Comparison of ENCODE assay signal across 1 cellular context in the genomic region with DNA sequence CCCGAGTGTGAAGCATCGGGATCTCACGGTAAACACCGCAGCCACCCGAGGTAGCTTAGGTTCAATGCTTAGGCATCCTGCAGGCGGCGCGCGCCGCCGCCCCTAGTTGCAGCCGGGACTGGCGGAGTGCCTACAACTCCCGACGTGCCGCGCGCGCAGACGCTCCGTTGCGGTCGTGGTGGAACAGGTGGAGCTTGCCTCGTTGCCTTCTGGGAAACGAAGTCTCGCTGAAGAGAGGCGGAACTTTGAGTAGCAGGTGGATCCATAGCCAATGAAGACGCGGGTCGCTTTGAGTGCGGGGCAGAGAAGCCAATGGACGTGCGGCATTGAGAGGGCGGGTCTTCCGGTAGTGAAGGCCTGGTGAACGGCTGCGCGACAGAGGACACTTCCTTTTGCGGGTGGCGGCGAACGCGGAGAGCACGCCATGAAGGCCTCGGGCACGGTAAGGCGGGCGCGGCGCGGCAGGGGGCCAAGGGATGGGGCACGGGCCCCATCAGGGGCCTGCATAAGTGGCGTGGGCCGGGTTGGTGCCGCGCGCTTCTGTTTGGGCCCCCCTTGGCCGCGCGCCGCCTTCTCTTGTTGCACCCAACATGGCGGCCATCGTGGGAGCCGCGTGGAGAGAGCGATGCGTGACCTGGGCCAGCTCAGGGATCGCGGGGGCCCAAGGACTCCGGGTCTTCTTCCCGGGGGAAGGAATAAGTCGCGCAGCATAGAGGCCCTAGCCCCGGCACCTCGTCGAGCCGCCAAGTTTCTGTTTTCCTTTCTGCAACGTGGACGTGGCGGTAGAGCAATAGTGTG.
TF ChIP-seq lines count a peak whose summit lies in the region.

A gene (plus strand): TSS at position 378 of the 798 bp plus-strand sequence. CDS start 47 bp downstream, at position 425.

TF ChIP-seq in HepG2, 621 proteins besides CTCF, POLR2A, EP300 and RAD21 (continued from another document and continues in another):
- TF ChIP-seq, protein P1, sequence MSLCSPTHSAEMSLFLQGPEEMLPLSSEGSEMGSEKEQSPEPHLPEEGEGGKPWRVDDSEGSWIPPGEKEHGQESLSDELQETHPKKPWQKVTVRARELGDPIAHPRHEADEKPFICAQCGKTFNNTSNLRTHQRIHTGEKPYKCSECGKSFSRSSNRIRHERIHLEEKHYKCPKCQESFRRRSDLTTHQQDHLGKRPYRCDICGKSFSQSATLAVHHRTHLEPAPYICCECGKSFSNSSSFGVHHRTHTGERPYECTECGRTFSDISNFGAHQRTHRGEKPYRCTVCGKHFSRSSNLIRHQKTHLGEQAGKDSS (CRISPR knock-in tag; IDR thresholded peaks at IDR 0.05; ENCODE audit: borderline replicate concordance, low read depth), result peak; percentile 21; the same call in 1 of the 2 replicates
- TF ChIP-seq STAG1 (CRISPR knock-in tag; IDR thresholded peaks at IDR 0.05), result peak; percentile 54
- no peak for TF ChIP-seq EHMT2 (IDR thresholded peaks at IDR 0.05; ENCODE audit: borderline replicate concordance, low read depth, low read length)
- TF ChIP-seq, protein P2, sequence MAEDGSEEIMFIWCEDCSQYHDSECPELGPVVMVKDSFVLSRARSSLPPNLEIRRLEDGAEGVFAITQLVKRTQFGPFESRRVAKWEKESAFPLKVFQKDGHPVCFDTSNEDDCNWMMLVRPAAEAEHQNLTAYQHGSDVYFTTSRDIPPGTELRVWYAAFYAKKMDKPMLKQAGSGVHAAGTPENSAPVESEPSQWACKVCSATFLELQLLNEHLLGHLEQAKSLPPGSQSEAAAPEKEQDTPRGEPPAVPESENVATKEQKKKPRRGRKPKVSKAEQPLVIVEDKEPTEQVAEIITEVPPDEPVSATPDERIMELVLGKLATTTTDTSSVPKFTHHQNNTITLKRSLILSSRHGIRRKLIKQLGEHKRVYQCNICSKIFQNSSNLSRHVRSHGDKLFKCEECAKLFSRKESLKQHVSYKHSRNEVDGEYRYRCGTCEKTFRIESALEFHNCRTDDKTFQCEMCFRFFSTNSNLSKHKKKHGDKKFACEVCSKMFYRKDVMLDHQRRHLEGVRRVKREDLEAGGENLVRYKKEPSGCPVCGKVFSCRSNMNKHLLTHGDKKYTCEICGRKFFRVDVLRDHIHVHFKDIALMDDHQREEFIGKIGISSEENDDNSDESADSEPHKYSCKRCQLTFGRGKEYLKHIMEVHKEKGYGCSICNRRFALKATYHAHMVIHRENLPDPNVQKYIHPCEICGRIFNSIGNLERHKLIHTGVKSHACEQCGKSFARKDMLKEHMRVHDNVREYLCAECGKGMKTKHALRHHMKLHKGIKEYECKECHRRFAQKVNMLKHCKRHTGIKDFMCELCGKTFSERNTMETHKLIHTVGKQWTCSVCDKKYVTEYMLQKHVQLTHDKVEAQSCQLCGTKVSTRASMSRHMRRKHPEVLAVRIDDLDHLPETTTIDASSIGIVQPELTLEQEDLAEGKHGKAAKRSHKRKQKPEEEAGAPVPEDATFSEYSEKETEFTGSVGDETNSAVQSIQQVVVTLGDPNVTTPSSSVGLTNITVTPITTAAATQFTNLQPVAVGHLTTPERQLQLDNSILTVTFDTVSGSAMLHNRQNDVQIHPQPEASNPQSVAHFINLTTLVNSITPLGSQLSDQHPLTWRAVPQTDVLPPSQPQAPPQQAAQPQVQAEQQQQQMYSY (CRISPR knock-in tag; IDR thresholded peaks at IDR 0.05), result no peak
- TF ChIP-seq FLYWCH1 (CRISPR knock-in tag; IDR thresholded peaks at IDR 0.05), result no peak
- TF ChIP-seq ZNF788 (CRISPR knock-in tag; IDR thresholded peaks at IDR 0.05; ENCODE audit: borderline replicate concordance), result peak; percentile 45; the same call in 1 of the 2 replicates
- peak; percentile 44; the same call in 1 of the 2 replicates for TF ChIP-seq REPIN1 (CRISPR knock-in tag; IDR thresholded peaks at IDR 0.05; ENCODE audit: borderline replicate concordance, low read depth)
- peak; percentile 91 for TF ChIP-seq GABPA (IDR thresholded peaks at IDR 0.05; ENCODE audit: low read depth, low read length)
- peak; percentile 96 for TF ChIP-seq GABPA (CRISPR knock-in tag; IDR thresholded peaks at IDR 0.05; ENCODE audit: low read depth)
- TF ChIP-seq ZBTB42 (CRISPR knock-in tag; IDR thresholded peaks at IDR 0.05), result no peak
- TF ChIP-seq PLRG1 (conservative IDR thresholded peaks at IDR 0.05), result no peak
- TF ChIP-seq, protein P3, sequence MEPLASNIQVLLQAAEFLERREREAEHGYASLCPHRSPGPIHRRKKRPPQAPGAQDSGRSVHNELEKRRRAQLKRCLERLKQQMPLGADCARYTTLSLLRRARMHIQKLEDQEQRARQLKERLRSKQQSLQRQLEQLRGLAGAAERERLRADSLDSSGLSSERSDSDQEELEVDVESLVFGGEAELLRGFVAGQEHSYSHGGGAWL (CRISPR knock-in tag; IDR thresholded peaks at IDR 0.05), result peak; percentile 58; the same call in 1 of the 2 replicates
- no peak for TF ChIP-seq HNRNPK (IDR thresholded peaks at IDR 0.05; ENCODE audit: low read depth, low read length, poor library complexity, severe bottlenecking)
- TF ChIP-seq TBL1XR1 (IDR thresholded peaks at IDR 0.05; ENCODE audit: borderline replicate concordance, low read length, partially characterized antibody), result peak; percentile 29
- TF ChIP-seq, protein P4, sequence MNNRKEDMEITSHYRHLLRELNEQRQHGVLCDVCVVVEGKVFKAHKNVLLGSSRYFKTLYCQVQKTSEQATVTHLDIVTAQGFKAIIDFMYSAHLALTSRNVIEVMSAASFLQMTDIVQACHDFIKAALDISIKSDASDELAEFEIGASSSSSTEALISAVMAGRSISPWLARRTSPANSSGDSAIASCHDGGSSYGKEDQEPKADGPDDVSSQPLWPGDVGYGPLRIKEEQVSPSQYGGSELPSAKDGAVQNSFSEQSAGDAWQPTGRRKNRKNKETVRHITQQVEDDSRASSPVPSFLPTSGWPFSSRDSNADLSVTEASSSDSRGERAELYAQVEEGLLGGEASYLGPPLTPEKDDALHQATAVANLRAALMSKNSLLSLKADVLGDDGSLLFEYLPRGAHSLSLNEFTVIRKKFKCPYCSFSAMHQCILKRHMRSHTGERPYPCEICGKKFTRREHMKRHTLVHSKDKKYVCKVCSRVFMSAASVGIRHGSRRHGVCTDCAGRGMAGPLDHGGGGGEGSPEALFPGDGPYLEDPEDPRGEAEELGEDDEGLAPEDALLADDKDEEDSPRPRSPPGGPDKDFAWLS (CRISPR knock-in tag; IDR thresholded peaks at IDR 0.05; ENCODE audit: borderline replicate concordance), result no peak
- TF ChIP-seq ZNF550 (CRISPR knock-in tag; IDR thresholded peaks at IDR 0.05; ENCODE audit: borderline replicate concordance), result no peak
- TF ChIP-seq ZEB1 (IDR thresholded peaks at IDR 0.05; ENCODE audit: insufficient replicate concordance, low read depth), result no peak
- TF ChIP-seq ZBTB3 (CRISPR knock-in tag; IDR thresholded peaks at IDR 0.05; ENCODE audit: borderline replicate concordance, low read depth), result no peak
- TF ChIP-seq, protein P5, sequence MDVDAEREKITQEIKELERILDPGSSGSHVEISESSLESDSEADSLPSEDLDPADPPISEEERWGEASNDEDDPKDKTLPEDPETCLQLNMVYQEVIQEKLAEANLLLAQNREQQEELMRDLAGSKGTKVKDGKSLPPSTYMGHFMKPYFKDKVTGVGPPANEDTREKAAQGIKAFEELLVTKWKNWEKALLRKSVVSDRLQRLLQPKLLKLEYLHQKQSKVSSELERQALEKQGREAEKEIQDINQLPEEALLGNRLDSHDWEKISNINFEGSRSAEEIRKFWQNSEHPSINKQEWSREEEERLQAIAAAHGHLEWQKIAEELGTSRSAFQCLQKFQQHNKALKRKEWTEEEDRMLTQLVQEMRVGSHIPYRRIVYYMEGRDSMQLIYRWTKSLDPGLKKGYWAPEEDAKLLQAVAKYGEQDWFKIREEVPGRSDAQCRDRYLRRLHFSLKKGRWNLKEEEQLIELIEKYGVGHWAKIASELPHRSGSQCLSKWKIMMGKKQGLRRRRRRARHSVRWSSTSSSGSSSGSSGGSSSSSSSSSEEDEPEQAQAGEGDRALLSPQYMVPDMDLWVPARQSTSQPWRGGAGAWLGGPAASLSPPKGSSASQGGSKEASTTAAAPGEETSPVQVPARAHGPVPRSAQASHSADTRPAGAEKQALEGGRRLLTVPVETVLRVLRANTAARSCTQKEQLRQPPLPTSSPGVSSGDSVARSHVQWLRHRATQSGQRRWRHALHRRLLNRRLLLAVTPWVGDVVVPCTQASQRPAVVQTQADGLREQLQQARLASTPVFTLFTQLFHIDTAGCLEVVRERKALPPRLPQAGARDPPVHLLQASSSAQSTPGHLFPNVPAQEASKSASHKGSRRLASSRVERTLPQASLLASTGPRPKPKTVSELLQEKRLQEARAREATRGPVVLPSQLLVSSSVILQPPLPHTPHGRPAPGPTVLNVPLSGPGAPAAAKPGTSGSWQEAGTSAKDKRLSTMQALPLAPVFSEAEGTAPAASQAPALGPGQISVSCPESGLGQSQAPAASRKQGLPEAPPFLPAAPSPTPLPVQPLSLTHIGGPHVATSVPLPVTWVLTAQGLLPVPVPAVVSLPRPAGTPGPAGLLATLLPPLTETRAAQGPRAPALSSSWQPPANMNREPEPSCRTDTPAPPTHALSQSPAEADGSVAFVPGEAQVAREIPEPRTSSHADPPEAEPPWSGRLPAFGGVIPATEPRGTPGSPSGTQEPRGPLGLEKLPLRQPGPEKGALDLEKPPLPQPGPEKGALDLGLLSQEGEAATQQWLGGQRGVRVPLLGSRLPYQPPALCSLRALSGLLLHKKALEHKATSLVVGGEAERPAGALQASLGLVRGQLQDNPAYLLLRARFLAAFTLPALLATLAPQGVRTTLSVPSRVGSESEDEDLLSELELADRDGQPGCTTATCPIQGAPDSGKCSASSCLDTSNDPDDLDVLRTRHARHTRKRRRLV (CRISPR knock-in tag; IDR thresholded peaks at IDR 0.05), result no peak; the same call in 1 of the 2 replicates
- no peak for TF ChIP-seq ZNF546 (CRISPR knock-in tag; conservative IDR thresholded peaks at IDR 0.05)
- TF ChIP-seq ZNF121 (CRISPR knock-in tag; IDR thresholded peaks at IDR 0.05), result no peak
- TF ChIP-seq ZNF652 (CRISPR knock-in tag; IDR thresholded peaks at IDR 0.05; ENCODE audit: borderline replicate concordance, low read depth), result no peak
- TF ChIP-seq, protein P6, sequence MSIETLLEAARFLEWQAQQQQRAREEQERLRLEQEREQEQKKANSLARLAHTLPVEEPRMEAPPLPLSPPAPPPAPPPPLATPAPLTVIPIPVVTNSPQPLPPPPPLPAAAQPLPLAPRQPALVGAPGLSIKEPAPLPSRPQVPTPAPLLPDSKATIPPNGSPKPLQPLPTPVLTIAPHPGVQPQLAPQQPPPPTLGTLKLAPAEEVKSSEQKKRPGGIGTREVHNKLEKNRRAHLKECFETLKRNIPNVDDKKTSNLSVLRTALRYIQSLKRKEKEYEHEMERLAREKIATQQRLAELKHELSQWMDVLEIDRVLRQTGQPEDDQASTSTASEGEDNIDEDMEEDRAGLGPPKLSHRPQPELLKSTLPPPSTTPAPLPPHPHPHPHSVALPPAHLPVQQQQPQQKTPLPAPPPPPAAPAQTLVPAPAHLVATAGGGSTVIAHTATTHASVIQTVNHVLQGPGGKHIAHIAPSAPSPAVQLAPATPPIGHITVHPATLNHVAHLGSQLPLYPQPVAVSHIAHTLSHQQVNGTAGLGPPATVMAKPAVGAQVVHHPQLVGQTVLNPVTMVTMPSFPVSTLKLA (IDR thresholded peaks at IDR 0.05), result peak; percentile 52; the same call in 1 of the 2 replicates
- no peak for TF ChIP-seq CENPX (CRISPR knock-in tag; IDR thresholded peaks at IDR 0.05)
- peak; percentile 93 for TF ChIP-seq POLR2AphosphoS5 (IDR thresholded peaks at IDR 0.05; ENCODE audit: low read depth, low read length)
- TF ChIP-seq, protein P7, sequence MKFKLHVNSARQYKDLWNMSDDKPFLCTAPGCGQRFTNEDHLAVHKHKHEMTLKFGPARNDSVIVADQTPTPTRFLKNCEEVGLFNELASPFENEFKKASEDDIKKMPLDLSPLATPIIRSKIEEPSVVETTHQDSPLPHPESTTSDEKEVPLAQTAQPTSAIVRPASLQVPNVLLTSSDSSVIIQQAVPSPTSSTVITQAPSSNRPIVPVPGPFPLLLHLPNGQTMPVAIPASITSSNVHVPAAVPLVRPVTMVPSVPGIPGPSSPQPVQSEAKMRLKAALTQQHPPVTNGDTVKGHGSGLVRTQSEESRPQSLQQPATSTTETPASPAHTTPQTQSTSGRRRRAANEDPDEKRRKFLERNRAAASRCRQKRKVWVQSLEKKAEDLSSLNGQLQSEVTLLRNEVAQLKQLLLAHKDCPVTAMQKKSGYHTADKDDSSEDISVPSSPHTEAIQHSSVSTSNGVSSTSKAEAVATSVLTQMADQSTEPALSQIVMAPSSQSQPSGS (CRISPR knock-in tag; IDR thresholded peaks at IDR 0.05), result peak; percentile 53; the same call in 1 of the 2 replicates
- TF ChIP-seq ZKSCAN1 (IDR thresholded peaks at IDR 0.05; ENCODE audit: low read length), result no peak; the same call in 1 of the 2 replicates
- TF ChIP-seq ZNF510 (CRISPR knock-in tag; IDR thresholded peaks at IDR 0.05; ENCODE audit: low read depth), result no peak
- 0 out of 2 replicates have a peak, but pooled peaks have one; percentile 19 for TF ChIP-seq NCOA2 (CRISPR knock-in tag; IDR thresholded peaks at IDR 0.05)
- TF ChIP-seq MAFK (conservative IDR thresholded peaks at IDR 0.05 in 1 of 2, IDR thresholded peaks at IDR 0.05 in 1 of 2; ENCODE audit: low read length in 2 of 2), result peak in 1 of 2 experiments; percentile 6; a peak in 1 of 4 replicates
- peak; percentile 56; the same call in 1 of the 2 replicates for TF ChIP-seq ZNF232 (CRISPR knock-in tag; IDR thresholded peaks at IDR 0.05; ENCODE audit: borderline replicate concordance)
- TF ChIP-seq, protein P8, sequence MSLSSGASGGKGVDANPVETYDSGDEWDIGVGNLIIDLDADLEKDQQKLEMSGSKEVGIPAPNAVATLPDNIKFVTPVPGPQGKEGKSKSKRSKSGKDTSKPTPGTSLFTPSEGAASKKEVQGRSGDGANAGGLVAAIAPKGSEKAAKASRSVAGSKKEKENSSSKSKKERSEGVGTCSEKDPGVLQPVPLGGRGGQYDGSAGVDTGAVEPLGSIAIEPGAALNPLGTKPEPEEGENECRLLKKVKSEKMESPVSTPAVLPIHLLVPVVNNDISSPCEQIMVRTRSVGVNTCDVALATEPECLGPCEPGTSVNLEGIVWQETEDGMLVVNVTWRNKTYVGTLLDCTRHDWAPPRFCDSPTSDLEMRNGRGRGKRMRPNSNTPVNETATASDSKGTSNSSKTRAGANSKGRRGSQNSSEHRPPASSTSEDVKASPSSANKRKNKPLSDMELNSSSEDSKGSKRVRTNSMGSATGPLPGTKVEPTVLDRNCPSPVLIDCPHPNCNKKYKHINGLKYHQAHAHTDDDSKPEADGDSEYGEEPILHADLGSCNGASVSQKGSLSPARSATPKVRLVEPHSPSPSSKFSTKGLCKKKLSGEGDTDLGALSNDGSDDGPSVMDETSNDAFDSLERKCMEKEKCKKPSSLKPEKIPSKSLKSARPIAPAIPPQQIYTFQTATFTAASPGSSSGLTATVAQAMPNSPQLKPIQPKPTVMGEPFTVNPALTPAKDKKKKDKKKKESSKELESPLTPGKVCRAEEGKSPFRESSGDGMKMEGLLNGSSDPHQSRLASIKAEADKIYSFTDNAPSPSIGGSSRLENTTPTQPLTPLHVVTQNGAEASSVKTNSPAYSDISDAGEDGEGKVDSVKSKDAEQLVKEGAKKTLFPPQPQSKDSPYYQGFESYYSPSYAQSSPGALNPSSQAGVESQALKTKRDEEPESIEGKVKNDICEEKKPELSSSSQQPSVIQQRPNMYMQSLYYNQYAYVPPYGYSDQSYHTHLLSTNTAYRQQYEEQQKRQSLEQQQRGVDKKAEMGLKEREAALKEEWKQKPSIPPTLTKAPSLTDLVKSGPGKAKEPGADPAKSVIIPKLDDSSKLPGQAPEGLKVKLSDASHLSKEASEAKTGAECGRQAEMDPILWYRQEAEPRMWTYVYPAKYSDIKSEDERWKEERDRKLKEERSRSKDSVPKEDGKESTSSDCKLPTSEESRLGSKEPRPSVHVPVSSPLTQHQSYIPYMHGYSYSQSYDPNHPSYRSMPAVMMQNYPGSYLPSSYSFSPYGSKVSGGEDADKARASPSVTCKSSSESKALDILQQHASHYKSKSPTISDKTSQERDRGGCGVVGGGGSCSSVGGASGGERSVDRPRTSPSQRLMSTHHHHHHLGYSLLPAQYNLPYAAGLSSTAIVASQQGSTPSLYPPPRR (CRISPR knock-in tag; IDR thresholded peaks at IDR 0.05; ENCODE audit: borderline replicate concordance), result peak; percentile 14; the same call in 1 of the 2 replicates
- TF ChIP-seq ZMYM3 (CRISPR knock-in tag; IDR thresholded peaks at IDR 0.05), result no peak
- no peak for TF ChIP-seq MAFF (IDR thresholded peaks at IDR 0.05; ENCODE audit: low read depth, low read length)
